In the genomic region with DNA sequence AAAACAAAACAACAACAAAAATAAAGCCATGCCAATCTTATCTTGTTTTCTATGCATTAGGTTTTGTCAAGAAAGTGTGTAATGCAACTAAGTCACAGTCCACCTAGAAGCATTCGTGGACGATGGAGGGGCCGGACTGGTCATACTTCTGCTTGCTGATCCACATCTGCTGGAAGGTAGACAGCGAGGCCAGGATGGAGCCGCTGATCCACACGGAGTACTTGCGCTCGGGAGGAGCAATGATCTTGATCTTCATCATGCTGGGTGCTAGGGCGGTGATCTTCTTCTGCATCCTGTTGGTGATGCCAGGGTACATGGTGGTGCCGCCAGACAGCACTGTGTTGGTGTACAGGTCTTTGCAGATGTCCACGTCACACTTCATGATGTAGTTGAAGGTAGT, we compare ENCODE assay signal across 29 cellular contexts.
"Had no signal": no experiment of that assay in that cellular context is flagged by ENCODE, and none has a peak within 500 bp of the region (broad histone marks: within the 10 kb centered on the region; RNA-seq: fewer than 3 reads in every experiment).

No MANE protein-coding gene starts in this region.

- DNase-seq: colonic mucosa; cortex of kidney; dermis blood vessel endothelial cell; dorsolateral prefrontal cortex; effector CD4-positive, alpha-beta T cell; effector CD8-positive, alpha-beta T cell; effector memory CD4-positive, alpha-beta T cell; effector memory CD8-positive, alpha-beta T cell; endodermal cell; erythroblast; esophagus squamous epithelium; foreskin fibroblast; foreskin keratinocyte; foreskin melanocyte; gastrocnemius medialis; glutamatergic neuron; head of caudate nucleus; heart left ventricle; heart right ventricle had no signal

- H3K4me3 Mint-ChIP-seq: dendritic cell treated with granulocyte-macrophage colony-stimulating factor and Interleukin-4, amounts not matched to agents 40 ng/mL and 50 ng/mL, for 4 days; effector memory CD8-positive, alpha-beta T cell; endodermal cell had no signal

- H3K27me3 ChIP-seq: colonic mucosa, dorsolateral prefrontal cortex, esophagus muscularis mucosa, esophagus squamous epithelium, gastrocnemius medialis, gastroesophageal sphincter, heart left ventricle, heart right ventricle had no signal

- H3K27me3 Mint-ChIP-seq: dendritic cell treated with granulocyte-macrophage colony-stimulating factor and Interleukin-4, amounts not matched to agents 40 ng/mL and 50 ng/mL, for 4 days had no signal

- FAIRE-seq: colon, endometrium, endothelial cell of umbilical vein, frontal cortex had no signal

- H3K27ac Mint-ChIP-seq: dendritic cell treated with granulocyte-macrophage colony-stimulating factor and Interleukin-4, amounts not matched to agents 40 ng/mL and 50 ng/mL, for 4 days; effector memory CD8-positive, alpha-beta T cell; endodermal cell had no signal

- H3K27ac ChIP-seq: colonic mucosa, coronary artery, dorsolateral prefrontal cortex, epithelial cell of prostate, esophagus muscularis mucosa, esophagus squamous epithelium, foreskin keratinocyte, gastrocnemius medialis, gastroesophageal sphincter, heart left ventricle, heart right ventricle had no signal

- H3K9me3 Mint-ChIP-seq: dendritic cell treated with granulocyte-macrophage colony-stimulating factor and Interleukin-4, amounts not matched to agents 40 ng/mL and 50 ng/mL, for 4 days; effector memory CD8-positive, alpha-beta T cell; endodermal cell had no signal

- H3K4me1 Mint-ChIP-seq: endodermal cell had no signal

- H3K36me3 ChIP-seq: colonic mucosa, esophagus muscularis mucosa, esophagus squamous epithelium, gastrocnemius medialis, gastroesophageal sphincter, heart left ventricle, heart right ventricle had no signal

- H3K9me3 ChIP-seq: colonic mucosa, esophagus muscularis mucosa, esophagus squamous epithelium, gastrocnemius medialis, gastroesophageal sphincter, heart left ventricle, heart right ventricle had no signal

- H3K4me1 ChIP-seq: colonic mucosa, esophagus muscularis mucosa, esophagus squamous epithelium, foreskin keratinocyte, gastrocnemius medialis, gastroesophageal sphincter had no signal

- H3K4me3 ChIP-seq: colonic mucosa, coronary artery, dorsolateral prefrontal cortex, esophagus muscularis mucosa, esophagus squamous epithelium, gastrocnemius medialis, gastroesophageal sphincter, heart left ventricle, heart right ventricle had no signal

- ATAC-seq: effector memory CD8-positive, alpha-beta T cell; esophagus mucosa; foreskin keratinocyte; gastrocnemius medialis; gastroesophageal sphincter; heart left ventricle; heart right ventricle had no signal
